In the genomic region with DNA sequence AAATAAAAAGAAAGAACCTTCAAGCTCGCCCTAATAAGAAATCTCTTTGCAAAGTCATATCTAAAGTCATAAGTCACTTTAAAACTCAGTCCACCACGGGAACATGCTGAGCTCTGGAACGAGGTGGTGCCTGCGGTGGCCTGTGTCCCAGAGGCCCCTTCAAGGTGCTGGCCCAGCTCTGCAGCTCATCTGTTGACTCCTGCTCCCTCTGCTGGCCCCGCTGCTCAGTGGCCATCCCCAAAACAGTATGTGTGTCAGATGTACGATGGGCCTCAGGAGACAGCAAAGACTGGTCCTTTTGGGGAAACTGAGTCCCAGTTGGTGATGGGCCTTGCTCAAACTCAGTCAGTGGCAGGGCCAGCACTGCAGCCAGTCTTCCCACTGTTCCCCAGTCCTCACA, we compare ENCODE assay signal across 8 cellular contexts. TPM values are rescaled to one million over a fixed set of nuclear protein-coding genes. Genes with fewer than 3 reads are reported as not detected.
DNase-seq lines count a peak whose midpoint lies in the region; ATAC-seq, FAIRE-seq and TF ChIP-seq lines count a peak whose summit lies in the region.

No MANE protein-coding gene starts in this region.

- H2BK5ac ChIP-seq in H1 (ENCODE audit: low read depth, low read length), result no peak overlapping the region

- H3K36me3 Mint-ChIP-seq in nephron (ENCODE audit: low read depth), result no peaks in the 10 kb centered on the region

- no peak overlapping the region for H3K27ac Mint-ChIP-seq in nephron

- TF ChIP-seq POLR2A in H1 (IDR thresholded peaks at IDR 0.05; ENCODE audit: control extremely low read depth in 1 of 2, low read depth in 2 of 2, low read length in 2 of 2), result no peak

- no peak overlapping the region for H3K23ac ChIP-seq in H1 (ENCODE audit: insufficient read length)

- H4K5ac ChIP-seq in H1 (ENCODE audit: insufficient read length, low read depth, low read length), result no peak overlapping the region

- H3K79me2 ChIP-seq in H1 (ENCODE audit: control insufficient read depth in 1 of 2, insufficient read depth in 2 of 2, low read length in 2 of 2), result no peaks in the 10 kb centered on the region

- H3K56ac ChIP-seq in H1 (replicated peaks; ENCODE audit: insufficient read length, low read depth, low read length), result no peak overlapping the region

- H3K23me2 ChIP-seq in H1 (ENCODE audit: low read depth, low read length), result no peaks in the 10 kb centered on the region

- no peak overlapping the region for H4K91ac ChIP-seq in H1 (replicated peaks; ENCODE audit: insufficient read length, low read length)

- POLR2A ChIA-PET in H1 (lab: Charles Lee; ENCODE audit: partially characterized antibody), result no interaction called here

- no peak overlapping the region for H3K18ac ChIP-seq in H1 (ENCODE audit: extremely low read depth, low read length)

- H3K4ac ChIP-seq in H1 (replicated peaks; ENCODE audit: insufficient read length, low read depth, low read length), result no peak overlapping the region

- no peak overlapping the region for H2AK5ac ChIP-seq in H1 (ENCODE audit: low read depth, low read length)

- no peak overlapping the region for H2BK12ac ChIP-seq in H1 (ENCODE audit: low read depth, low read length)

- TF ChIP-seq CTCF in GM12874 (IDR thresholded peaks at IDR 0.05; ENCODE audit: insufficient read depth, low read depth, low read length) (peak; percentile 69), H1 (IDR thresholded peaks at IDR 0.05; ENCODE audit: control extremely low read depth in 1 of 3, insufficient read depth in 1 of 3, low read depth in 1 of 3, low read length in 3 of 3) (peak; percentile 86 to 94 (median 94)), nephron (IDR thresholded peaks at IDR 0.05; ENCODE audit: unreplicated experiment in 3 of 3) (peak; percentile 54 to 70 (median 66))

- 50% methylated on average over 6 of the region's 6 CpGs; no CpG with 5 or more reads in 1 of the 2 experiments for WGBS in H1 (ENCODE audit: extremely low coverage in 1 of 2, insufficient coverage in 1 of 2, insufficient read length in 1 of 2, insufficient replicate concordance in 2 of 2, low coverage in 1 of 2, low lambda C conversion rate in 2 of 2, missing lambda C conversion rate in 1 of 2), 2 experiments

- H3K27me3 ChIP-seq in H1 (replicated peaks in 1 of 4; ENCODE audit: control insufficient read depth in 3 of 4, extremely low read depth in 1 of 4, insufficient read depth in 3 of 4, low read length in 3 of 4), result no peaks in the 10 kb centered on the region

- peaks cover 0 to 5% (median 0%) of the 10 kb centered on the region in 4 experiments; a peak in 1 of 7 replicates for H3K4me1 ChIP-seq in H1 (replicated peaks in 1 of 4; ENCODE audit: control insufficient read depth in 3 of 4, insufficient read depth in 4 of 4, low read length in 3 of 4)

- H2BK120ac ChIP-seq in H1 (replicated peaks; ENCODE audit: low read depth, low read length), result no peak overlapping the region

- no peak overlapping the region for H3K9ac ChIP-seq in H1 (replicated peaks in 1 of 4; ENCODE audit: extremely low read depth in 1 of 4, low read depth in 3 of 4, low read length in 3 of 4)

- ATAC-seq in GM21717 (IDR thresholded peaks at IDR 0.05; ENCODE audit: unreplicated experiment), result no peak

- no peak overlapping the region for H2BK15ac ChIP-seq in H1 (ENCODE audit: low read length)

- no peak overlapping the region for H3K27ac ChIP-seq in H1 (ENCODE audit: low read depth, low read length)

- DNase-seq in NCI-H1092 treated with DMSO at 0.1 percent for 48 hours (lab: John Stamatoyannopoulos, UW) (peak; percentile 26), H1 (ENCODE audit: low read depth in 1 of 2, low spot score in 2 of 2) (peak in 1 of 2 experiments; percentile 68), foreskin melanocyte (no peak), NOMO-1 treated with DMSO at 0.1 percent for 48 hours (lab: John Stamatoyannopoulos, UW; ENCODE audit: unreplicated experiment) (no peak)
- no peak for DNase-seq in activated CD8-positive, alpha-beta memory T cell treated with anti-CD3 and anti-CD28 coated beads, Interleukin-2, amount 50 U/mL, for 48 hours

- H3K4me3 ChIP-seq in H1 (ENCODE audit: extremely low read depth in 1 of 4, insufficient read depth in 2 of 4, low read depth in 3 of 4, low read length in 4 of 4), result no peak overlapping the region

- H2BK20ac ChIP-seq in H1 (ENCODE audit: low read length), result no peak overlapping the region

- H2AFZ ChIP-seq in H1 (ENCODE audit: low read length), result no peak overlapping the region

- CTCF ChIA-PET in H1 (lab: Charles Lee; ENCODE audit: partially characterized antibody), result interaction anchor here (0.6 to 13.2 kb wide), 36 partner anchors 9 to 1978 kb away, joined by 3 to 217 read pairs (median 4); a partner anchor contains a TSS

- no peaks in the 10 kb centered on the region for H3K79me1 ChIP-seq in H1 (ENCODE audit: low read depth, low read length)

- no peaks in the 10 kb centered on the region for H4K20me1 ChIP-seq in H1 (replicated peaks in 1 of 2; ENCODE audit: control insufficient read depth in 1 of 2, insufficient read depth in 2 of 2, low read length in 2 of 2)

- TF ChIP-seq EP300 in H1 (IDR thresholded peaks at IDR 0.05; ENCODE audit: borderline replicate concordance in 1 of 2, low read depth in 2 of 2, low read length in 2 of 2), result no peak

- no peak overlapping the region for H3K4me2 ChIP-seq in H1 (ENCODE audit: insufficient read depth in 1 of 2, low read depth in 2 of 2, low read length in 2 of 2)

- H3K9me3 ChIP-seq in H1 (ENCODE audit: insufficient read depth in 2 of 2, low read depth in 1 of 2, low read length in 1 of 2), result no peaks in the 10 kb centered on the region

- H3K14ac ChIP-seq in H1 (ENCODE audit: insufficient read length), result no peak overlapping the region

- no peak overlapping the region for H3K4me3 Mint-ChIP-seq in nephron

- FAIRE-seq in H1 (lab: Jason Lieb, UNC), result peak; percentile 85

- peaks cover 36% of the 10 kb centered on the region for H3K27me3 Mint-ChIP-seq in nephron (ENCODE audit: low read depth)

- no peaks in the 10 kb centered on the region for H3K36me3 ChIP-seq in H1 (ENCODE audit: control insufficient read depth in 2 of 4, insufficient read depth in 4 of 4, low read length in 3 of 4)

- no peaks in the 10 kb centered on the region for H3K4me1 Mint-ChIP-seq in nephron

- TF ChIP-seq RAD21 in H1 (IDR thresholded peaks at IDR 0.05 in 1 of 2, conservative IDR thresholded peaks at IDR 0.05 in 1 of 2; ENCODE audit: low read depth in 2 of 2, low read length in 2 of 2), result peak; percentile 89 to 90

- H3K9me3 Mint-ChIP-seq in nephron, result no peaks in the 10 kb centered on the region

- no peak overlapping the region for H4K8ac ChIP-seq in H1 (ENCODE audit: extremely low read depth, insufficient read depth, low read length)

TF ChIP-seq in H1, 55 proteins besides CTCF, POLR2A, EP300 and RAD21:
- peak; percentile 24 for TF ChIP-seq TAF7 (optimal IDR thresholded peaks at IDR 0.05; ENCODE audit: borderline replicate concordance, low read depth, low read length)
- TF ChIP-seq KDM5A (IDR thresholded peaks at IDR 0.05; ENCODE audit: low read length), result no peak

RNA-seq across cellular contexts. Expression of a gene that starts 22.8 kb away (rescaled TPM):
- 0.22 and 0.25 TPM in 2 replicates for total RNA-seq in H1 (2021; fragmentation: NEBNext Ultra II Directional; extraction: Animal tissue kit (Norgen Biotek cat#: 25700))
- 0.15 and 0.30 TPM in 2 replicates for polyA plus RNA-seq in H1 (2011; rRNA removed)
- 0.17 TPM for polyA plus RNA-seq in H1 (2011; cell fraction: cytosol; rRNA removed)
- polyA plus RNA-seq in H1 (2011; cell fraction: nucleus; rRNA removed), result 0.20 TPM
- 0.32 TPM in 1 of 4 replicates, not detected in the others for polyA plus RNA-seq in H1 (2012, experiment 1 of 2)
- 0.13 TPM for polyA plus RNA-seq in H1 (2012, experiment 2 of 2)
- polyA plus RNA-seq in H1 (2013, experiment 1 of 2), result 0.14 TPM
- polyA plus RNA-seq in H1 (2013, experiment 2 of 2), result 0.13 TPM
- not detected in 2 replicates for polyA minus RNA-seq in H1 (2011; rRNA and poly(A)+ RNA removed)
- polyA minus RNA-seq in H1 (2011; cell fraction: cytosol; rRNA and poly(A)+ RNA removed), result not detected
- polyA minus RNA-seq in H1 (2011; cell fraction: nucleus; rRNA and poly(A)+ RNA removed), result 0.50 TPM
